8 cellular contexts compared by ENCODE assay signal in genomic region chr7:150450491-150450992, GRCh38. TPM values are rescaled to one million over a fixed set of nuclear protein-coding genes. Genes with fewer than 3 reads are reported as not detected.
DNase-seq lines count a peak whose midpoint lies in the region; ATAC-seq and TF ChIP-seq lines count a peak whose summit lies in the region.

Gene GIMAP8, plus strand, starts transcription at chr7:150450630. Its CDS starts 16,069 bp downstream, at chr7:150466699.

- H3F3A ChIP-seq in smooth muscle cell (ENCODE audit: low read depth) = no peaks in the 10 kb centered on the region

- no peaks in the 10 kb centered on the region for H3K4me1 ChIP-seq in smooth muscle cell (ENCODE audit: low read depth)

- TF ChIP-seq CTCF in coronary artery (IDR thresholded peaks at IDR 0.05) (no peak), omental fat pad (IDR thresholded peaks at IDR 0.05) (no peak), smooth muscle cell (IDR thresholded peaks at IDR 0.05; ENCODE audit: borderline replicate concordance, insufficient read depth, poor library complexity, severe bottlenecking) (no peak)

- 85% methylated on average over 22 of the region's 22 CpGs for WGBS in smooth muscle cell (ENCODE audit: low lambda C conversion rate)

- H3K27ac ChIP-seq in coronary artery (peak within 1 kb of the TSS in 1 of 2 donors; percentile 82), smooth muscle cell (ENCODE audit: low read depth) (no peak within 1 kb of the TSS)

- peak; percentile 31 for ATAC-seq in GM21576 (IDR thresholded peaks at IDR 0.05; ENCODE audit: unreplicated experiment)
- peak; percentile 33 for ATAC-seq in omental fat pad (ENCODE audit: low FRiP score)

- DNase-seq in T-helper 2 cell (peak in 4 of 5 experiments; percentile 32 to 76 (median 50)), coronary artery (ENCODE audit: low spot score) (no peak), omental fat pad (ENCODE audit: low spot score) (no peak), hepatic stellate cell (ENCODE audit: low spot score) (no peak), EL (no peak), smooth muscle cell (lab: John Stamatoyannopoulos, UW; ENCODE audit: unreplicated experiment) (no peak), NCI-H510A treated with DMSO at 0.1 percent for 48 hours (lab: John Stamatoyannopoulos, UW) (no peak)

- no peaks in the 10 kb centered on the region for H3K27me3 ChIP-seq in smooth muscle cell (ENCODE audit: low read depth)

- no peaks in the 10 kb centered on the region for H3K79me2 ChIP-seq in smooth muscle cell (ENCODE audit: low read depth)

- H3K36me3 ChIP-seq in smooth muscle cell (ENCODE audit: low read depth) = no peaks in the 10 kb centered on the region

- H2AFZ ChIP-seq in smooth muscle cell (ENCODE audit: low read depth) = no peak within 1 kb of the TSS

- H4K20me1 ChIP-seq in smooth muscle cell (ENCODE audit: low read depth) = no peaks in the 10 kb centered on the region

- H3K4me3 ChIP-seq in coronary artery = peak within 1 kb of the TSS; percentile 69
- H3K4me3 ChIP-seq in smooth muscle cell = no peak within 1 kb of the TSS

- H3K9me3 ChIP-seq in smooth muscle cell (replicated peaks; ENCODE audit: low read depth) = no peaks in the 10 kb centered on the region

- H3K4me2 ChIP-seq in smooth muscle cell = no peak within 1 kb of the TSS

- no peak within 1 kb of the TSS for H3K9ac ChIP-seq in smooth muscle cell (ENCODE audit: low read depth)

RNA-seq across cellular contexts. Expression of gene GIMAP8, which starts in this region (rescaled TPM):
- total RNA-seq in omental fat pad (10 to 100 TPM in 3 of 4 donors, 1 to 10 TPM in 1; 3.0 to 42.9 (median 14.8) TPM), smooth muscle cell (not detected in 2 replicates)
- polyA plus RNA-seq in smooth muscle cell = not detected in 2 replicates

Comparison
In these comparisons a context has a peak if more than half of its experiments do, and no peak if none do; other contexts are left out.
1. DNase-seq: peak in T-helper 2 cell (4 of 5); none in coronary artery (single experiment), omental fat pad (single experiment), hepatic stellate cell (single experiment), EL (single experiment), smooth muscle cell (single experiment) and NCI-H510A treated with DMSO at 0.1 percent for 48 hours (single experiment).